ENCODE assay signal across 30 cellular contexts in the genomic region with DNA sequence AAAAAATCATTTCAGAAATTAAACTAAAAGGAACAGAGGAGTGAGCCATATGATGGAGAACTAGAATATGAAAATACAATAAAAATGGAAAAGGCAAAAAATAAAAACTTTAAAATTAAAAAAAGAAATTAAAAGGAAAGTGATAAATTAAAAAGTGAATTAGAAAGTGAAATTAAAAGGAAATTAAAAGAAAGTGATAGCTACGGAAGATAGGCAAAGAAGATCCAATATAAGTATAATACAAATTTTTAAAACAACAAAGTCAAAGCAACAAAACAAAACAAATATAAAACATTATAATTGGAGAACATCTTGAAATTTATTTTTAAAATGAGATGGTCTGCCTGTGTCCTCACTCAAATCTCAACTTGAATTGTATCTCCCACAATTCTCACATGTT.
"Had no signal": no experiment of that assay in that cellular context is flagged by ENCODE, and none has a peak within 500 bp of the region (broad histone marks: within the 10 kb centered on the region; RNA-seq: fewer than 3 reads in every experiment).

No MANE protein-coding gene starts in this region.

- ATAC-seq: activated naive CD4-positive, alpha-beta T cell treated with anti-CD3 and anti-CD28 coated beads, Interleukin-2, amount 50 U/mL, for 72 hours; activated T-cell treated with anti-CD3 and anti-CD28 coated beads, Interleukin-2, amount 50 U/mL, for 72 hours; foreskin keratinocyte; gastroesophageal sphincter; WTC11 had no signal

- H3K27ac ChIP-seq: brain microvascular endothelial cell, coronary artery, dorsolateral prefrontal cortex, esophagus muscularis mucosa, foreskin keratinocyte, gastroesophageal sphincter, VCaP had no signal

- H3K4me3 ChIP-seq: coronary artery, dorsolateral prefrontal cortex, esophagus muscularis mucosa, gastroesophageal sphincter had no signal

- FAIRE-seq: astrocyte, bronchial epithelial cell had no signal

- H3K4me1 ChIP-seq: esophagus muscularis mucosa, foreskin keratinocyte, gastroesophageal sphincter had no signal

- DNase-seq: activated CD4-positive, alpha-beta memory T cell treated with anti-CD3 and anti-CD28 coated beads, Interleukin-2, amount 10 ng/mL, durations not matched to agents 7 days and 5 days; activated CD4-positive, alpha-beta T cell treated with anti-CD3 and anti-CD28 coated beads for 1 hour; activated CD4-positive, alpha-beta T cell treated with anti-CD3 and anti-CD28 coated beads for 4 hours; activated CD4-positive, alpha-beta T cell treated with anti-CD3 and anti-CD28 coated beads, Interleukin-2, amount 10 ng/mL, durations not matched to agents 7 days and 5 days; activated CD4-positive, alpha-beta T cell treated with anti-CD3 and anti-CD28 coated beads, Interleukin-2, amount 50 U/mL, for 4 hours; activated CD8-positive, alpha-beta memory T cell treated with anti-CD3 and anti-CD28 coated beads, Interleukin-2, amount 50 U/mL, for 48 hours; activated gamma-delta T cell; activated naive CD4-positive, alpha-beta T cell; activated naive CD4-positive, alpha-beta T cell treated with anti-CD3 and anti-CD28 coated beads, Interleukin-2, amount 10 ng/mL, durations not matched to agents 7 days and 5 days; activated naive CD8-positive, alpha-beta T cell treated with anti-CD3 and anti-CD28 coated beads, Interleukin-2, amount 10 ng/mL, durations not matched to agents 7 days and 5 days; activated T-cell treated with anti-CD3 and anti-CD28 coated beads for 4 hours; activated T-cell treated with anti-CD3 and anti-CD28 coated beads, Interleukin-2, amount 50 U/mL, for 24 hours; activated T-cell treated with anti-CD3 and anti-CD28 coated beads, Interleukin-2, amount 50 U/mL, for 72 hours; amniotic stem cell; anterior cingulate cortex; brain microvascular endothelial cell; dorsolateral prefrontal cortex; effector memory CD4-positive, alpha-beta T cell; endodermal cell; erythroblast; foreskin keratinocyte; T-helper 2 cell had no signal

- H3K27me3 ChIP-seq: brain microvascular endothelial cell, dorsolateral prefrontal cortex, esophagus muscularis mucosa, foreskin keratinocyte, gastroesophageal sphincter had no signal

- H3K36me3 ChIP-seq: brain microvascular endothelial cell, esophagus muscularis mucosa, gastroesophageal sphincter had no signal
